Comparison of ENCODE assay signal across 12 cellular contexts in genomic region chr12:24560192-24560591, GRCh38.
A peak's percentile ranks its signal among the peaks of the same experiment; 100 is the strongest.
DNase-seq lines count a peak whose midpoint lies in the region; ATAC-seq, FAIRE-seq and TF ChIP-seq lines count a peak whose summit lies in the region.
"Had no signal": no experiment of that assay in that cellular context is flagged by ENCODE, and none has a peak within 500 bp of the region (broad histone marks: within the 10 kb centered on the region; RNA-seq: fewer than 3 reads in every experiment).

No MANE protein-coding gene starts in this region.

- no TSS peak for BruUV-seq in OCI-LY7 (replicated peaks; lab: Mats Ljungman, UMichigan)

- H3K4me3 Mint-ChIP-seq in activated T-helper 1 cell treated with anti-CD3 and anti-CD28 coated beads, Interleukin-12 subunit alpha, Interleukin-12 subunit beta, Interleukin-2, Interleukin-4 antibody, amounts not matched to agents 30 ng/mL and 10 ng/mL and 1 ng/mL, durations not matched to agents 14 hours and 24 hours and 36 hours, result peak overlapping the region; percentile 82

- H3K9me3 ChIP-seq in HAP-1 (no peaks in the 10 kb centered on the region), right cardiac atrium (ENCODE audit: control insufficient read depth, low read length) (no peaks in the 10 kb centered on the region), sigmoid colon (no peaks in the 10 kb centered on the region), kidney (ENCODE audit: control insufficient read depth in 1 of 2, low read length in 2 of 2) (no peaks in the 10 kb centered on the region), OCI-LY7 (ENCODE audit: low read length) (no peaks in the 10 kb centered on the region)
- H3K9me3 ChIP-seq: Peyer's patch had no signal

- peaks cover 58% of the 10 kb centered on the region for H3K27me3 Mint-ChIP-seq in activated T-helper 1 cell treated with anti-CD3 and anti-CD28 coated beads, Interleukin-12 subunit alpha, Interleukin-12 subunit beta, Interleukin-2, Interleukin-4 antibody, amounts not matched to agents 30 ng/mL and 10 ng/mL and 1 ng/mL, durations not matched to agents 14 hours and 24 hours and 36 hours (ENCODE audit: insufficient read depth)

- H4K20me1 ChIP-seq in OCI-LY7 (ENCODE audit: insufficient read depth, low read length), result no peaks in the 10 kb centered on the region

- FAIRE-seq in kidney (lab: Jason Lieb, UNC), result no peak

- TF ChIP-seq EP300 in sigmoid colon (IDR thresholded peaks at IDR 0.05), result no peak

- no peak for TF ChIP-seq POLR2A in sigmoid colon (IDR thresholded peaks at IDR 0.05)

- no peak for ATAC-seq in right cardiac atrium
- ATAC-seq: activated T-cell treated with anti-CD3 and anti-CD28 coated beads, Interleukin-2, amount 50 U/mL, for 4 hours had no signal

- H3K9me2 ChIP-seq in OCI-LY7 (ENCODE audit: insufficient read depth, low read length), result no peaks in the 10 kb centered on the region

- POLR2A ChIA-PET in OCI-LY7 (lab: Charles Lee), result interaction anchor here (0.6 kb wide), 1 partner anchor 176 kb away, joined by 3 read pairs; no protein-coding TSS in a partner anchor

- no peaks in the 10 kb centered on the region for H3K9me3 Mint-ChIP-seq in activated T-helper 1 cell treated with anti-CD3 and anti-CD28 coated beads, Interleukin-12 subunit alpha, Interleukin-12 subunit beta, Interleukin-2, Interleukin-4 antibody, amounts not matched to agents 30 ng/mL and 10 ng/mL and 1 ng/mL, durations not matched to agents 14 hours and 24 hours and 36 hours
- H3K9me3 Mint-ChIP-seq: activated T-cell treated with anti-CD3 and anti-CD28 coated beads, Interleukin-2, amount 50 U/mL, for 4 hours had no signal

- H3K4me3 ChIP-seq in HAP-1 (peak overlapping the region; percentile 75), right cardiac atrium (ENCODE audit: low read length) (peak overlapping the region; percentile 26), sigmoid colon (peak overlapping the region in 1 of 4 donors; percentile 82), kidney (ENCODE audit: low read length in 2 of 2) (peak overlapping the region in 1 of 2 donors; percentile 8), OCI-LY7 (ENCODE audit: low read depth, low read length, poor library complexity, severe bottlenecking) (no peak overlapping the region)

- no peak overlapping the region for H3K4me2 ChIP-seq in OCI-LY7 (ENCODE audit: low read length)

- CTCF ChIA-PET in OCI-LY7 (lab: Charles Lee; ENCODE audit: unreplicated experiment), result no interaction called here

- in situ Hi-C loops in HAP-1 (cut with MboI; ENCODE audit: low sequenced_read_pairs), result no loop called here

- H3K27ac Mint-ChIP-seq in activated T-helper 1 cell treated with anti-CD3 and anti-CD28 coated beads, Interleukin-12 subunit alpha, Interleukin-12 subunit beta, Interleukin-2, Interleukin-4 antibody, amounts not matched to agents 30 ng/mL and 10 ng/mL and 1 ng/mL, durations not matched to agents 14 hours and 24 hours and 36 hours, result no peak overlapping the region

- H3K9ac ChIP-seq in kidney (ENCODE audit: low read length in 2 of 2), result no peak overlapping the region

- TF ChIP-seq CTCF in sigmoid colon (IDR thresholded peaks at IDR 0.05), result no peak
- no peak for TF ChIP-seq CTCF in kidney (IDR thresholded peaks at IDR 0.05; ENCODE audit: borderline replicate concordance, extremely low read depth, insufficient read depth)
- TF ChIP-seq CTCF in OCI-LY7 (conservative IDR thresholded peaks at IDR 0.05; ENCODE audit: low read length), result no peak

- no peaks in the 10 kb centered on the region for H3K36me3 ChIP-seq in HAP-1 (replicated peaks)
- H3K36me3 ChIP-seq in sigmoid colon, result no peaks in the 10 kb centered on the region
- H3K36me3 ChIP-seq in kidney (ENCODE audit: control insufficient read depth in 1 of 2, insufficient read depth in 2 of 2, low read length in 2 of 2), result no peaks in the 10 kb centered on the region
- no peaks in the 10 kb centered on the region for H3K36me3 ChIP-seq in OCI-LY7 (ENCODE audit: insufficient read depth, low read length)
- H3K36me3 ChIP-seq: Peyer's patch had no signal

- peaks cover 22% of the 10 kb centered on the region for H3K4me1 Mint-ChIP-seq in activated T-helper 1 cell treated with anti-CD3 and anti-CD28 coated beads, Interleukin-12 subunit alpha, Interleukin-12 subunit beta, Interleukin-2, Interleukin-4 antibody, amounts not matched to agents 30 ng/mL and 10 ng/mL and 1 ng/mL, durations not matched to agents 14 hours and 24 hours and 36 hours (ENCODE audit: low read depth)

- H2AFZ ChIP-seq in OCI-LY7 (ENCODE audit: low read length), result no peak overlapping the region

- H3K79me2 ChIP-seq in OCI-LY7 (ENCODE audit: insufficient read depth, low read depth, low read length), result no peaks in the 10 kb centered on the region

- DNase-seq in HAP-1 (ENCODE audit: low spot score in 2 of 2) (no peak), right cardiac atrium (no peak), sigmoid colon (no peak), DMS79 (lab: John Stamatoyannopoulos, UW) (no peak), NCI-H1092 (lab: John Stamatoyannopoulos, UW) (no peak), kidney (no peak), OCI-LY7 (ENCODE audit: low spot score) (no peak)
- DNase-seq in activated T-helper 1 cell treated with anti-CD3 and anti-CD28 coated beads, Interleukin-12 subunit alpha, Interleukin-12 subunit beta, Interleukin-2, Interleukin-4 antibody, amounts not matched to agents 30 ng/mL and 10 ng/mL and 1 ng/mL, durations not matched to agents 14 hours and 24 hours and 36 hours (ENCODE audit: low spot score), result no peak
- DNase-seq: activated CD4-positive, alpha-beta T cell treated with anti-CD3 and anti-CD28 coated beads for 48 hours; activated T-cell treated with anti-CD3 and anti-CD28 coated beads, Interleukin-2, amount 50 U/mL, for 4 hours; NCI-H446 treated with DMSO at 0.1 percent for 48 hours; Peyer's patch had no signal

- H3K4me1 ChIP-seq in HAP-1 (peaks cover 26% of the 10 kb centered on the region), right cardiac atrium (ENCODE audit: control insufficient read depth, insufficient read depth, low read length) (no peaks in the 10 kb centered on the region), sigmoid colon (peaks cover 0 to 30% (median 21%) of the 10 kb centered on the region in 4 donors), kidney (ENCODE audit: control insufficient read depth in 1 of 2, insufficient read depth in 1 of 2, low read depth in 1 of 2, low read length in 2 of 2) (no peaks in the 10 kb centered on the region), OCI-LY7 (ENCODE audit: insufficient read depth, low read length, poor library complexity, severe bottlenecking) (no peaks in the 10 kb centered on the region)

- H3K27ac ChIP-seq in right cardiac atrium (ENCODE audit: low read length) (no peak overlapping the region), sigmoid colon (peak overlapping the region; percentile 79 to 85 (median 82)), kidney (ENCODE audit: low read depth in 2 of 2, low read length in 2 of 2) (no peak overlapping the region), OCI-LY7 (ENCODE audit: low read depth, low read length, poor library complexity, severe bottlenecking) (no peak overlapping the region)

- intact Hi-C loops in activated T-helper 1 cell treated with anti-CD3 and anti-CD28 coated beads, Interleukin-12 subunit alpha, Interleukin-12 subunit beta, Interleukin-2, Interleukin-4 antibody, amounts not matched to agents 30 ng/mL and 10 ng/mL and 1 ng/mL, durations not matched to agents 14 hours and 24 hours and 36 hours (cut with micrococcal nuclease), result loop anchor here (5.0 to 10.0 kb wide), 2 partner anchors 217 to 385 kb away; partner anchors contain the start of gene BCAT1
- intact Hi-C loops in right cardiac atrium (cut with DNase I) (no loop called here), sigmoid colon (cut with DNase I) (loop anchor here (5.0 kb wide), 1 partner anchor 58 kb away; no protein-coding TSS in a partner anchor), kidney (cut with DNase I) (no loop called here), OCI-LY7 (cut with micrococcal nuclease; ENCODE audit: unreplicated experiment) (no loop called here)

- H3K27me3 ChIP-seq in HAP-1 (ENCODE audit: low read depth), result no peaks in the 10 kb centered on the region
- H3K27me3 ChIP-seq in right cardiac atrium (ENCODE audit: control insufficient read depth, insufficient read depth), result no peaks in the 10 kb centered on the region
- no peaks in the 10 kb centered on the region for H3K27me3 ChIP-seq in sigmoid colon
- H3K27me3 ChIP-seq: Peyer's patch had no signal

- H3K36me3 Mint-ChIP-seq in activated T-helper 1 cell treated with anti-CD3 and anti-CD28 coated beads, Interleukin-12 subunit alpha, Interleukin-12 subunit beta, Interleukin-2, Interleukin-4 antibody, amounts not matched to agents 30 ng/mL and 10 ng/mL and 1 ng/mL, durations not matched to agents 14 hours and 24 hours and 36 hours (ENCODE audit: low read depth), result peaks cover 4% of the 10 kb centered on the region

Comparison
In these comparisons a context has a peak if more than half of its experiments do, and no peak if none do; other contexts are left out.
1. H3K27ac ChIP-seq: peak in sigmoid colon (4 of 4); none in right cardiac atrium (single experiment), kidney (0 of 2) and OCI-LY7 (single experiment).
2. intact Hi-C loops: an anchor here in activated T-helper 1 cell treated with anti-CD3 and anti-CD28 coated beads, Interleukin-12 subunit alpha, Interleukin-12 subunit beta, Interleukin-2, Interleukin-4 antibody, amounts not matched to agents 30 ng/mL and 10 ng/mL and 1 ng/mL, durations not matched to agents 14 hours and 24 hours and 36 hours (5.0 to 10.0 kb wide) and sigmoid colon (5.0 kb wide); none called in right cardiac atrium, kidney and OCI-LY7.